In the genomic region with DNA sequence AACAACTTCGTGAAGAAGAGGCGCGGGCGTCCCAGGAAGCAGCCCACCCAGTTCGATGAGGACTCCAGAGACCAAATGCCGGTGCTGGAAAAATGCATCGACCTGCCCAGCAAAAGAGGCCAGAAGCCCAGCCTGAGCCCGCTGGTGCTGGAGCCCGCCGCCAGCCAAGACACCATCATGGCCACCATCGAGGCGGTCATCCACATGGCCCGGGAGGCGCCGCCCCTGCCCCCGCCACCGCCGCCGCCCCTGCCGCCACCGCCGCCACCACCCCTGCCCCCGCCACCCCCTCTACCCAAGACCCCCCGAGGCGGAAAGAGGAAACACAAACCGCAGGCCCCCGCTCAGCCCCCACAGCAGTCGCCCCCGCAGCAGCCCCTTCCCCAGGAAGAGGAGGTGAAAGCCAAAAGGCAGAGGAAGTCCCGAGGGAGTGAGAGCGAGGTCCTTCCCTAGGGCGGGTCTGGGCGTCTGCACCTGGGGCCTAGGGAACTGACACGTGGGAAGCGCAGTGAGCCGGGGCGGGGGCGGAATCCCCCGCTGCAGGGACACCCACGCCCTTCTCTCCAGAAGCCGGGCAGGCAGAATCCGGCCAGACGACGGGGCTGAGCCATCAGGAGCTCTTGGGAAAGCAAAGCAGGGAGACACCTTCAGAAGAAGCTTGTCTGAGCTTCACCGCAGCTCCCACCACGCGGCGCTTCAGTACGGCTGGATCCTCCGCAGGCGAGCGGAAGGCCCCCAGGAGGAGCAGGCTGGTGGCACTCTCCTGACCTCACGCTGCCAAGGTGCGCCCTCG, we compare ENCODE assay signal across 2 cellular contexts.
TF ChIP-seq lines count a peak whose summit lies in the region.

No MANE protein-coding gene starts in this region.

TF ChIP-seq in GM23338, 12 proteins besides CTCF, POLR2A, EP300 and RAD21 (continued from another document):
- TF ChIP-seq, protein P1, sequence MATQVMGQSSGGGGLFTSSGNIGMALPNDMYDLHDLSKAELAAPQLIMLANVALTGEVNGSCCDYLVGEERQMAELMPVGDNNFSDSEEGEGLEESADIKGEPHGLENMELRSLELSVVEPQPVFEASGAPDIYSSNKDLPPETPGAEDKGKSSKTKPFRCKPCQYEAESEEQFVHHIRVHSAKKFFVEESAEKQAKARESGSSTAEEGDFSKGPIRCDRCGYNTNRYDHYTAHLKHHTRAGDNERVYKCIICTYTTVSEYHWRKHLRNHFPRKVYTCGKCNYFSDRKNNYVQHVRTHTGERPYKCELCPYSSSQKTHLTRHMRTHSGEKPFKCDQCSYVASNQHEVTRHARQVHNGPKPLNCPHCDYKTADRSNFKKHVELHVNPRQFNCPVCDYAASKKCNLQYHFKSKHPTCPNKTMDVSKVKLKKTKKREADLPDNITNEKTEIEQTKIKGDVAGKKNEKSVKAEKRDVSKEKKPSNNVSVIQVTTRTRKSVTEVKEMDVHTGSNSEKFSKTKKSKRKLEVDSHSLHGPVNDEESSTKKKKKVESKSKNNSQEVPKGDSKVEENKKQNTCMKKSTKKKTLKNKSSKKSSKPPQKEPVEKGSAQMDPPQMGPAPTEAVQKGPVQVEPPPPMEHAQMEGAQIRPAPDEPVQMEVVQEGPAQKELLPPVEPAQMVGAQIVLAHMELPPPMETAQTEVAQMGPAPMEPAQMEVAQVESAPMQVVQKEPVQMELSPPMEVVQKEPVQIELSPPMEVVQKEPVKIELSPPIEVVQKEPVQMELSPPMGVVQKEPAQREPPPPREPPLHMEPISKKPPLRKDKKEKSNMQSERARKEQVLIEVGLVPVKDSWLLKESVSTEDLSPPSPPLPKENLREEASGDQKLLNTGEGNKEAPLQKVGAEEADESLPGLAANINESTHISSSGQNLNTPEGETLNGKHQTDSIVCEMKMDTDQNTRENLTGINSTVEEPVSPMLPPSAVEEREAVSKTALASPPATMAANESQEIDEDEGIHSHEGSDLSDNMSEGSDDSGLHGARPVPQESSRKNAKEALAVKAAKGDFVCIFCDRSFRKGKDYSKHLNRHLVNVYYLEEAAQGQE (IDR thresholded peaks at IDR 0.05; ENCODE audit: unreplicated experiment) = no peak
- TF ChIP-seq ZNF114 (CRISPR knock-in tag; IDR thresholded peaks at IDR 0.05) = no peak
- TF ChIP-seq CREB1 (CRISPR knock-in tag; IDR thresholded peaks at IDR 0.05; ENCODE audit: low read depth) = no peak

TF ChIP-seq in K562, 482 proteins besides CTCF, POLR2A, EP300 and RAD21 (continued from another document):
- TF ChIP-seq, protein P2, sequence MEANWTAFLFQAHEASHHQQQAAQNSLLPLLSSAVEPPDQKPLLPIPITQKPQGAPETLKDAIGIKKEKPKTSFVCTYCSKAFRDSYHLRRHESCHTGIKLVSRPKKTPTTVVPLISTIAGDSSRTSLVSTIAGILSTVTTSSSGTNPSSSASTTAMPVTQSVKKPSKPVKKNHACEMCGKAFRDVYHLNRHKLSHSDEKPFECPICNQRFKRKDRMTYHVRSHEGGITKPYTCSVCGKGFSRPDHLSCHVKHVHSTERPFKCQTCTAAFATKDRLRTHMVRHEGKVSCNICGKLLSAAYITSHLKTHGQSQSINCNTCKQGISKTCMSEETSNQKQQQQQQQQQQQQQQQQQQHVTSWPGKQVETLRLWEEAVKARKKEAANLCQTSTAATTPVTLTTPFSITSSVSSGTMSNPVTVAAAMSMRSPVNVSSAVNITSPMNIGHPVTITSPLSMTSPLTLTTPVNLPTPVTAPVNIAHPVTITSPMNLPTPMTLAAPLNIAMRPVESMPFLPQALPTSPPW (CRISPR knock-in tag; IDR thresholded peaks at IDR 0.05) = peak; percentile 35
- TF ChIP-seq MTA3 (IDR thresholded peaks at IDR 0.05; ENCODE audit: borderline replicate concordance) (no peak), ZNF347 (CRISPR knock-in tag; IDR thresholded peaks at IDR 0.05; ENCODE audit: low read depth) (no peak), ZNF175 (CRISPR knock-in tag; IDR thresholded peaks at IDR 0.05; ENCODE audit: low read depth) (no peak), PTRF (tag; IDR thresholded peaks at IDR 0.05) (no peak), L3MBTL2 (IDR thresholded peaks at IDR 0.05) (peak; percentile 72), GABPB2 (CRISPR knock-in tag; conservative IDR thresholded peaks at IDR 0.05) (no peak), TEAD4 (IDR thresholded peaks at IDR 0.05; ENCODE audit: low read length) (peak; percentile 63; the same call in 1 of the 2 replicates), TEAD4 (CRISPR knock-in tag; IDR thresholded peaks at IDR 0.05; ENCODE audit: borderline replicate concordance) (no peak), EP400 (IDR thresholded peaks at IDR 0.05) (peak; percentile 65; the same call in 1 of the 2 replicates), MCM7 (IDR thresholded peaks at IDR 0.05) (no peak), ZFX (CRISPR knock-in tag; IDR thresholded peaks at IDR 0.05) (peak; percentile 36), JUND (IDR thresholded peaks at IDR 0.05; ENCODE audit: borderline replicate concordance, low read depth, low read length) (no peak), JUND (tag; IDR thresholded peaks at IDR 0.05; ENCODE audit: borderline replicate concordance, low read depth, low read length) (no peak)
- TF ChIP-seq, protein P3, sequence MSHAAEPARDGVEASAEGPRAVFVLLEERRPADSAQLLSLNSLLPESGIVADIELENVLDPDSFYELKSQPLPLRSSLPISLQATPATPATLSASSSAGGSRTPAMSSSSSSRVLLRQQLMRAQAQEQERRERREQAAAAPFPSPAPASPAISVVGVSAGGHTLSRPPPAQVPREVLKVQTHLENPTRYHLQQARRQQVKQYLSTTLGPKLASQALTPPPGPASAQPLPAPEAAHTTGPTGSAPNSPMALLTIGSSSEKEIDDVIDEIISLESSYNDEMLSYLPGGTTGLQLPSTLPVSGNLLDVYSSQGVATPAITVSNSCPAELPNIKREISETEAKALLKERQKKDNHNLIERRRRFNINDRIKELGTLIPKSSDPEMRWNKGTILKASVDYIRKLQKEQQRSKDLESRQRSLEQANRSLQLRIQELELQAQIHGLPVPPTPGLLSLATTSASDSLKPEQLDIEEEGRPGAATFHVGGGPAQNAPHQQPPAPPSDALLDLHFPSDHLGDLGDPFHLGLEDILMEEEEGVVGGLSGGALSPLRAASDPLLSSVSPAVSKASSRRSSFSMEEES (CRISPR knock-in tag; IDR thresholded peaks at IDR 0.05) = no peak
- TF ChIP-seq, protein P4, sequence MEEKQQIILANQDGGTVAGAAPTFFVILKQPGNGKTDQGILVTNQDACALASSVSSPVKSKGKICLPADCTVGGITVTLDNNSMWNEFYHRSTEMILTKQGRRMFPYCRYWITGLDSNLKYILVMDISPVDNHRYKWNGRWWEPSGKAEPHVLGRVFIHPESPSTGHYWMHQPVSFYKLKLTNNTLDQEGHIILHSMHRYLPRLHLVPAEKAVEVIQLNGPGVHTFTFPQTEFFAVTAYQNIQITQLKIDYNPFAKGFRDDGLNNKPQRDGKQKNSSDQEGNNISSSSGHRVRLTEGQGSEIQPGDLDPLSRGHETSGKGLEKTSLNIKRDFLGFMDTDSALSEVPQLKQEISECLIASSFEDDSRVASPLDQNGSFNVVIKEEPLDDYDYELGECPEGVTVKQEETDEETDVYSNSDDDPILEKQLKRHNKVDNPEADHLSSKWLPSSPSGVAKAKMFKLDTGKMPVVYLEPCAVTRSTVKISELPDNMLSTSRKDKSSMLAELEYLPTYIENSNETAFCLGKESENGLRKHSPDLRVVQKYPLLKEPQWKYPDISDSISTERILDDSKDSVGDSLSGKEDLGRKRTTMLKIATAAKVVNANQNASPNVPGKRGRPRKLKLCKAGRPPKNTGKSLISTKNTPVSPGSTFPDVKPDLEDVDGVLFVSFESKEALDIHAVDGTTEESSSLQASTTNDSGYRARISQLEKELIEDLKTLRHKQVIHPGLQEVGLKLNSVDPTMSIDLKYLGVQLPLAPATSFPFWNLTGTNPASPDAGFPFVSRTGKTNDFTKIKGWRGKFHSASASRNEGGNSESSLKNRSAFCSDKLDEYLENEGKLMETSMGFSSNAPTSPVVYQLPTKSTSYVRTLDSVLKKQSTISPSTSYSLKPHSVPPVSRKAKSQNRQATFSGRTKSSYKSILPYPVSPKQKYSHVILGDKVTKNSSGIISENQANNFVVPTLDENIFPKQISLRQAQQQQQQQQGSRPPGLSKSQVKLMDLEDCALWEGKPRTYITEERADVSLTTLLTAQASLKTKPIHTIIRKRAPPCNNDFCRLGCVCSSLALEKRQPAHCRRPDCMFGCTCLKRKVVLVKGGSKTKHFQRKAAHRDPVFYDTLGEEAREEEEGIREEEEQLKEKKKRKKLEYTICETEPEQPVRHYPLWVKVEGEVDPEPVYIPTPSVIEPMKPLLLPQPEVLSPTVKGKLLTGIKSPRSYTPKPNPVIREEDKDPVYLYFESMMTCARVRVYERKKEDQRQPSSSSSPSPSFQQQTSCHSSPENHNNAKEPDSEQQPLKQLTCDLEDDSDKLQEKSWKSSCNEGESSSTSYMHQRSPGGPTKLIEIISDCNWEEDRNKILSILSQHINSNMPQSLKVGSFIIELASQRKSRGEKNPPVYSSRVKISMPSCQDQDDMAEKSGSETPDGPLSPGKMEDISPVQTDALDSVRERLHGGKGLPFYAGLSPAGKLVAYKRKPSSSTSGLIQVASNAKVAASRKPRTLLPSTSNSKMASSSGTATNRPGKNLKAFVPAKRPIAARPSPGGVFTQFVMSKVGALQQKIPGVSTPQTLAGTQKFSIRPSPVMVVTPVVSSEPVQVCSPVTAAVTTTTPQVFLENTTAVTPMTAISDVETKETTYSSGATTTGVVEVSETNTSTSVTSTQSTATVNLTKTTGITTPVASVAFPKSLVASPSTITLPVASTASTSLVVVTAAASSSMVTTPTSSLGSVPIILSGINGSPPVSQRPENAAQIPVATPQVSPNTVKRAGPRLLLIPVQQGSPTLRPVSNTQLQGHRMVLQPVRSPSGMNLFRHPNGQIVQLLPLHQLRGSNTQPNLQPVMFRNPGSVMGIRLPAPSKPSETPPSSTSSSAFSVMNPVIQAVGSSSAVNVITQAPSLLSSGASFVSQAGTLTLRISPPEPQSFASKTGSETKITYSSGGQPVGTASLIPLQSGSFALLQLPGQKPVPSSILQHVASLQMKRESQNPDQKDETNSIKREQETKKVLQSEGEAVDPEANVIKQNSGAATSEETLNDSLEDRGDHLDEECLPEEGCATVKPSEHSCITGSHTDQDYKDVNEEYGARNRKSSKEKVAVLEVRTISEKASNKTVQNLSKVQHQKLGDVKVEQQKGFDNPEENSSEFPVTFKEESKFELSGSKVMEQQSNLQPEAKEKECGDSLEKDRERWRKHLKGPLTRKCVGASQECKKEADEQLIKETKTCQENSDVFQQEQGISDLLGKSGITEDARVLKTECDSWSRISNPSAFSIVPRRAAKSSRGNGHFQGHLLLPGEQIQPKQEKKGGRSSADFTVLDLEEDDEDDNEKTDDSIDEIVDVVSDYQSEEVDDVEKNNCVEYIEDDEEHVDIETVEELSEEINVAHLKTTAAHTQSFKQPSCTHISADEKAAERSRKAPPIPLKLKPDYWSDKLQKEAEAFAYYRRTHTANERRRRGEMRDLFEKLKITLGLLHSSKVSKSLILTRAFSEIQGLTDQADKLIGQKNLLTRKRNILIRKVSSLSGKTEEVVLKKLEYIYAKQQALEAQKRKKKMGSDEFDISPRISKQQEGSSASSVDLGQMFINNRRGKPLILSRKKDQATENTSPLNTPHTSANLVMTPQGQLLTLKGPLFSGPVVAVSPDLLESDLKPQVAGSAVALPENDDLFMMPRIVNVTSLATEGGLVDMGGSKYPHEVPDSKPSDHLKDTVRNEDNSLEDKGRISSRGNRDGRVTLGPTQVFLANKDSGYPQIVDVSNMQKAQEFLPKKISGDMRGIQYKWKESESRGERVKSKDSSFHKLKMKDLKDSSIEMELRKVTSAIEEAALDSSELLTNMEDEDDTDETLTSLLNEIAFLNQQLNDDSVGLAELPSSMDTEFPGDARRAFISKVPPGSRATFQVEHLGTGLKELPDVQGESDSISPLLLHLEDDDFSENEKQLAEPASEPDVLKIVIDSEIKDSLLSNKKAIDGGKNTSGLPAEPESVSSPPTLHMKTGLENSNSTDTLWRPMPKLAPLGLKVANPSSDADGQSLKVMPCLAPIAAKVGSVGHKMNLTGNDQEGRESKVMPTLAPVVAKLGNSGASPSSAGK (IDR thresholded peaks at IDR 0.05) = peak; percentile 85
- TF ChIP-seq, protein P5, sequence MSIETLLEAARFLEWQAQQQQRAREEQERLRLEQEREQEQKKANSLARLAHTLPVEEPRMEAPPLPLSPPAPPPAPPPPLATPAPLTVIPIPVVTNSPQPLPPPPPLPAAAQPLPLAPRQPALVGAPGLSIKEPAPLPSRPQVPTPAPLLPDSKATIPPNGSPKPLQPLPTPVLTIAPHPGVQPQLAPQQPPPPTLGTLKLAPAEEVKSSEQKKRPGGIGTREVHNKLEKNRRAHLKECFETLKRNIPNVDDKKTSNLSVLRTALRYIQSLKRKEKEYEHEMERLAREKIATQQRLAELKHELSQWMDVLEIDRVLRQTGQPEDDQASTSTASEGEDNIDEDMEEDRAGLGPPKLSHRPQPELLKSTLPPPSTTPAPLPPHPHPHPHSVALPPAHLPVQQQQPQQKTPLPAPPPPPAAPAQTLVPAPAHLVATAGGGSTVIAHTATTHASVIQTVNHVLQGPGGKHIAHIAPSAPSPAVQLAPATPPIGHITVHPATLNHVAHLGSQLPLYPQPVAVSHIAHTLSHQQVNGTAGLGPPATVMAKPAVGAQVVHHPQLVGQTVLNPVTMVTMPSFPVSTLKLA (conservative IDR thresholded peaks at IDR 0.05) = 0 out of 4 replicates have a peak, but pooled peaks of 1 of the 2 experiments have one; percentile 31
- TF ChIP-seq, protein P6, sequence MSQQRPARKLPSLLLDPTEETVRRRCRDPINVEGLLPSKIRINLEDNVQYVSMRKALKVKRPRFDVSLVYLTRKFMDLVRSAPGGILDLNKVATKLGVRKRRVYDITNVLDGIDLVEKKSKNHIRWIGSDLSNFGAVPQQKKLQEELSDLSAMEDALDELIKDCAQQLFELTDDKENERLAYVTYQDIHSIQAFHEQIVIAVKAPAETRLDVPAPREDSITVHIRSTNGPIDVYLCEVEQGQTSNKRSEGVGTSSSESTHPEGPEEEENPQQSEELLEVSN (IDR thresholded peaks at IDR 0.05; ENCODE audit: borderline replicate concordance in 1 of 2, extremely low read depth in 1 of 2, insufficient read depth in 1 of 2, insufficient read length in 1 of 2, low read depth in 1 of 2, low read length in 1 of 2, poor library complexity in 1 of 2, severe bottlenecking in 1 of 2) = peak; percentile 53 to 63
